In the genomic region with DNA sequence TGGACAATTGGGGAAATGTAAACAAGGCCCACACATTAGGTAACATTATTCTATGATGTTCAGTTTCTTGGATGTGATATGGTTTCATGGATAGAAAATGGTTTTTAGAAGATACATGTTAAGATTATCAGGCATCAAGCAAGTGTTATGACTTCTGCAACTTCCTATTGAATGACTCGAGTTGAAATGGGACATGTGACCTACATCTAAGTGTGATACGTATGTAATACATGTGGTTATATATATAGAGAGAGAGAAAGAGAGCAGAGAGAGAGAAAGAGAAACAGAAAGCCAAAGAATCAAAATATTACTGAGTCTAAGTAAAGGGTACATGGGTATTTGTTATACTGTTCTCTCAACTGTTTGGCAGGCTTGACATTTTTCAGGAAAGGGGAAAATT, we compare ENCODE assay signal across 1 cellular context.
TF ChIP-seq lines count a peak whose summit lies in the region.

No MANE protein-coding gene starts in this region.

TF ChIP-seq in H1, 55 proteins besides CTCF, POLR2A, EP300 and RAD21:
- TF ChIP-seq BACH1 (IDR thresholded peaks at IDR 0.05; ENCODE audit: low read length) (no peak), CTBP2 (IDR thresholded peaks at IDR 0.05; ENCODE audit: borderline replicate concordance, insufficient read depth, insufficient read length, low read length) (no peak), KDM5A (IDR thresholded peaks at IDR 0.05; ENCODE audit: low read length) (no peak), RBBP5 (IDR thresholded peaks at IDR 0.05; ENCODE audit: borderline replicate concordance, low read depth, low read length) (no peak), JUND (IDR thresholded peaks at IDR 0.05; ENCODE audit: low read length) (no peak)
